17 cellular contexts compared by ENCODE assay signal in the genomic region with DNA sequence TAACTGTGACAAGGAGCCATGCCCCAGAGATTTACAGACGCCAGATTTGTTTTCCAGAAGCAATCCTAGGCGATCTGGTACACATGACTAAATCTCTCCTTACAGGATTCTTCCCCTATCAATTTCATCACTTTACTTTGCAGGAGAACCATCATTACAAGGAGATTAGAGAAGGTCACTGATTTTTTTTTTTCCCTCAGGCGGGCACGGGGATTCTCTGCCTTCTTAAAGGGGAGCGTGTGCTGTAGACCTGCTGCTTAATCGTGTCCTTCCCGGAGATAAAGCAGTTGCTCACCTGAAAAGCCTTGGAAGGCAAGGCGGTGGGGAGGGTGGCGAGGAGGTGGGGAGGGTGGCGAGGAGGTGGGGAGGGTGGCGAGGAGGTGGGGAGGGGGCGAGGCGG. TPM values are rescaled to one million over a fixed set of nuclear protein-coding genes. Genes with fewer than 3 reads are reported as not detected.
DNase-seq lines count a peak whose midpoint lies in the region; ATAC-seq and TF ChIP-seq lines count a peak whose summit lies in the region.
"Had no signal": no experiment of that assay in that cellular context is flagged by ENCODE, and none has a peak within 500 bp of the region (broad histone marks: within the 10 kb centered on the region; RNA-seq: fewer than 3 reads in every experiment).

No MANE protein-coding gene starts in this region.

- H4K20me1 ChIP-seq in HCT116 (ENCODE audit: insufficient read depth), result no peaks in the 10 kb centered on the region

- H3K79me2 ChIP-seq in HCT116 (ENCODE audit: insufficient read depth, low read length), result no peaks in the 10 kb centered on the region
- no peaks in the 10 kb centered on the region for H3K79me2 ChIP-seq in parathyroid adenoma

- H3K36me3 Mint-ChIP-seq in activated naive CD4-positive, alpha-beta T cell treated with anti-CD3 and anti-CD28 coated beads for 36 hours (ENCODE audit: low read depth), result no peaks in the 10 kb centered on the region
- H3K36me3 Mint-ChIP-seq: IgD-negative memory B cell had no signal

- H3K4me3 ChIP-seq in HCT116 (replicated peaks in 1 of 2; ENCODE audit: low read depth in 1 of 2, low read length in 2 of 2) (no peak overlapping the region), endocrine pancreas (ENCODE audit: control insufficient read depth, insufficient read depth, low read length) (peak overlapping the region; percentile 47), parathyroid adenoma (ENCODE audit: low read depth, low read length) (no peak overlapping the region)

- no peak overlapping the region for H3K27ac Mint-ChIP-seq in activated naive CD4-positive, alpha-beta T cell treated with anti-CD3 and anti-CD28 coated beads for 36 hours
- H3K27ac Mint-ChIP-seq: IgD-negative memory B cell had no signal

- no peak for TF ChIP-seq POLR2A in HCT116 (IDR thresholded peaks at IDR 0.05; ENCODE audit: borderline replicate concordance, extremely low read depth, insufficient read depth, insufficient read length)

- no peak overlapping the region for H3K27ac ChIP-seq in HCT116 (ENCODE audit: low read depth, low read length)
- no peak overlapping the region for H3K27ac ChIP-seq in parathyroid adenoma
- H3K27ac ChIP-seq: C4-2B had no signal

- POLR2A ChIA-PET in HCT116 (lab: Charles Lee), result no interaction called here

- H3K9ac ChIP-seq in HCT116 (ENCODE audit: low read length) (no peak overlapping the region), endocrine pancreas (ENCODE audit: control insufficient read depth, insufficient read depth, low read length) (no peak overlapping the region), parathyroid adenoma (no peak overlapping the region)

- H3K4me2 ChIP-seq in HCT116 (ENCODE audit: low read length), result peak overlapping the region; percentile 24; the same call in 1 of the 2 replicates
- H3K4me2 ChIP-seq in parathyroid adenoma (ENCODE audit: low read length), result no peak overlapping the region

- no peaks in the 10 kb centered on the region for H3K4me1 Mint-ChIP-seq in activated naive CD4-positive, alpha-beta T cell treated with anti-CD3 and anti-CD28 coated beads for 36 hours (ENCODE audit: low read depth)
- H3K4me1 Mint-ChIP-seq: IgD-negative memory B cell had no signal

- CTCF ChIA-PET in HCT116 (lab: Charles Lee), result no interaction called here
- CTCF ChIA-PET in activated naive CD4-positive, alpha-beta T cell treated with anti-CD3 and anti-CD28 coated beads for 36 hours (lab: Charles Lee), result interaction anchor here (0.6 to 0.7 kb wide), 2 partner anchors 247 to 750 kb away, joined by 3 to 6 read pairs; no protein-coding TSS in a partner anchor

- no peak for TF ChIP-seq CTCF in HCT116 (IDR thresholded peaks at IDR 0.05 in 2 of 3, conservative IDR thresholded peaks at IDR 0.05 in 1 of 3; ENCODE audit: borderline replicate concordance in 1 of 3, insufficient read depth in 1 of 3, low read depth in 2 of 3, low read length in 2 of 3)
- no peak for TF ChIP-seq CTCF in parathyroid adenoma (IDR thresholded peaks at IDR 0.05)

- RAD21 ChIA-PET in HCT116 (lab: Charles Lee; ENCODE audit: low non-redundant PET in 1 of 2, low total read pairs in 2 of 2, uncharacterized antibody in 2 of 2, unreplicated experiment in 2 of 2), result no interaction called here

- no peak overlapping the region for H2AFZ ChIP-seq in HCT116 (ENCODE audit: low read depth, low read length, poor library complexity, severe bottlenecking)
- H2AFZ ChIP-seq in parathyroid adenoma, result peak overlapping the region; percentile 64

- H3K27me3 Mint-ChIP-seq in activated naive CD4-positive, alpha-beta T cell treated with anti-CD3 and anti-CD28 coated beads for 36 hours (ENCODE audit: low read depth), result peaks cover 18% of the 10 kb centered on the region

- TF ChIP-seq RAD21 in HCT116 (IDR thresholded peaks at IDR 0.05; ENCODE audit: low read depth), result no peak

- BruUV-seq in HCT116 (replicated peaks; lab: Mats Ljungman, UMichigan), result no TSS peak

- no peak for ATAC-seq in HCT116

- H3K36me3 ChIP-seq in HCT116 (ENCODE audit: control insufficient read depth in 1 of 2, insufficient read depth in 2 of 2, low read length in 2 of 2), result no peaks in the 10 kb centered on the region
- H3K36me3 ChIP-seq in endocrine pancreas (ENCODE audit: control insufficient read depth, insufficient read depth, low read length), result no peaks in the 10 kb centered on the region
- H3K36me3 ChIP-seq in parathyroid adenoma (ENCODE audit: control insufficient read depth, insufficient read depth, low read length), result no peaks in the 10 kb centered on the region

- H3K4me1 ChIP-seq in HCT116 (ENCODE audit: control insufficient read depth in 1 of 2, insufficient read depth in 2 of 2, low read length in 2 of 2) (peaks cover 0 to 10% of the 10 kb centered on the region in 2 experiments; a peak in 2 of 4 replicates), endocrine pancreas (ENCODE audit: control insufficient read depth, insufficient read depth, low read length) (no peaks in the 10 kb centered on the region), parathyroid adenoma (no peaks in the 10 kb centered on the region)

- DNase-seq in HCT116 (ENCODE audit: low read depth, low spot score), result no peak
- peak; percentile 87 for DNase-seq in NCI-H69 (lab: John Stamatoyannopoulos, UW)
- DNase-seq in HT-29 (ENCODE audit: low spot score), result no peak
- no peak for DNase-seq in DMS114 treated with DMSO at 0.1 percent for 48 hours (lab: John Stamatoyannopoulos, UW; ENCODE audit: unreplicated experiment)
- DNase-seq in activated naive CD4-positive, alpha-beta T cell treated with anti-CD3 and anti-CD28 coated beads for 36 hours, result no peak
- no peak for DNase-seq in SHP77 treated with DMSO at 0.1 percent for 48 hours (lab: John Stamatoyannopoulos, UW)
- DNase-seq: DMS 273 treated with DMSO at 0.1 percent for 48 hours, Kasumi-1, NCI-H1105 treated with DMSO at 0.1 percent for 48 hours, NCI-H1930, NCI-H226, NCI-H526 treated with DMSO at 0.1 percent for 48 hours, RPMI8226 had no signal

- intact Hi-C loops in HCT116 (cut with micrococcal nuclease), result no loop called here
- intact Hi-C loops in activated naive CD4-positive, alpha-beta T cell treated with anti-CD3 and anti-CD28 coated beads for 36 hours (cut with micrococcal nuclease), result no loop called here

- no peaks in the 10 kb centered on the region for H3K9me3 Mint-ChIP-seq in activated naive CD4-positive, alpha-beta T cell treated with anti-CD3 and anti-CD28 coated beads for 36 hours
- H3K9me3 Mint-ChIP-seq: IgD-negative memory B cell had no signal

- no peak overlapping the region for H3K4me3 Mint-ChIP-seq in activated naive CD4-positive, alpha-beta T cell treated with anti-CD3 and anti-CD28 coated beads for 36 hours
- H3K4me3 Mint-ChIP-seq: IgD-negative memory B cell had no signal

- H3K9me2 ChIP-seq in HCT116 (ENCODE audit: insufficient read depth), result no peaks in the 10 kb centered on the region

- H3K9me3 ChIP-seq in HCT116 (ENCODE audit: control insufficient read depth in 1 of 2, insufficient read depth in 1 of 2, low read depth in 1 of 2, low read length in 2 of 2) (no peaks in the 10 kb centered on the region), endocrine pancreas (ENCODE audit: control insufficient read depth, low read length) (no peaks in the 10 kb centered on the region), parathyroid adenoma (ENCODE audit: control insufficient read depth, low read length) (no peaks in the 10 kb centered on the region)

- H3K27me3 ChIP-seq in HCT116 (ENCODE audit: insufficient read depth, low read length), result no peaks in the 10 kb centered on the region
- no peaks in the 10 kb centered on the region for H3K27me3 ChIP-seq in endocrine pancreas (ENCODE audit: control insufficient read depth, insufficient read depth, low read length)
- H3K27me3 ChIP-seq in parathyroid adenoma (ENCODE audit: control insufficient read depth, insufficient read depth, low read length), result no peaks in the 10 kb centered on the region

TF ChIP-seq in HCT116, 20 proteins besides CTCF, POLR2A, EP300 and RAD21 (continues in another document):
- no peak for TF ChIP-seq ELF1 (IDR thresholded peaks at IDR 0.05; ENCODE audit: borderline replicate concordance, low read depth)
- TF ChIP-seq ZBTB33 (IDR thresholded peaks at IDR 0.05; ENCODE audit: extremely low read depth, insufficient replicate concordance, low read length), result no peak

RNA-seq across cellular contexts. Expression of gene MRAP2, which starts 14.4 kb away (rescaled TPM):
- total RNA-seq in HCT116 (2021; ENCODE audit: unreplicated experiment), result 1.4 TPM
- 0.71 and 1.3 TPM in 2 replicates for polyA plus RNA-seq in HCT116 (2012)
- 7.6 and 10.5 TPM in 2 replicates for total RNA-seq in HT-29 (2014; rRNA removed; shearing (Covaris generic))
- total RNA-seq in activated naive CD4-positive, alpha-beta T cell treated with anti-CD3 and anti-CD28 coated beads for 36 hours, result not detected
- polyA plus RNA-seq: IgD-negative memory B cell had no signal
